28 cellular contexts compared by ENCODE assay signal in genomic region chr19:29044037-29044436, GRCh38.
"Had no signal": no experiment of that assay in that cellular context is flagged by ENCODE, and none has a peak within 500 bp of the region (broad histone marks: within the 10 kb centered on the region; RNA-seq: fewer than 3 reads in every experiment).

No MANE protein-coding gene starts in this region.

- H3K27me3 ChIP-seq: suprapubic skin, testis, thyroid gland, tibial artery, tibial nerve, transverse colon, upper lobe of left lung, upper lobe of right lung, uterus, vagina had no signal

- H3K27ac Mint-ChIP-seq: stimulated activated effector memory CD8-positive, alpha-beta T cell treated with anti-CD3 and anti-CD28 coated beads, Interleukin-12 subunit alpha, Interleukin-12 subunit beta, amount 100 ng/mL, for 72 hours; stimulated activated memory B cell treated with anti-CD40 and anti-IgM and Interleukin-4, amounts not matched to agents 10 μg/mL and 1 μg/mL and 100 μg/mL, for 72 hours; stimulated activated naive B cell treated with anti-CD40 and anti-IgM and Interleukin-4, amounts not matched to agents 10 μg/mL and 1 μg/mL and 100 μg/mL, for 72 hours; stimulated activated naive CD8-positive, alpha-beta T cell treated with anti-CD3 and anti-CD28 coated beads, Interleukin-15, Interleukin-2, amounts not matched to agents 100 ng/mL and 50 ng/mL, for 24 hours; type B pancreatic cell had no signal

- H3K27me3 Mint-ChIP-seq: stimulated activated memory B cell treated with anti-CD40 and anti-IgM and Interleukin-4, amounts not matched to agents 10 μg/mL and 1 μg/mL and 100 μg/mL, for 72 hours; stimulated activated naive CD8-positive, alpha-beta T cell treated with anti-CD3 and anti-CD28 coated beads, Interleukin-15, amount 100 ng/mL, for 72 hours; stimulated activated naive CD8-positive, alpha-beta T cell treated with anti-CD3 and anti-CD28 coated beads, Interleukin-15, Interleukin-2, amounts not matched to agents 100 ng/mL and 50 ng/mL, for 24 hours; type B pancreatic cell had no signal

- H3K4me1 ChIP-seq: testis, tibial artery, tibial nerve, transverse colon, upper lobe of left lung, upper lobe of right lung, uterus had no signal

- H3K4me3 ChIP-seq: stomach, suprapubic skin, testis, thoracic aorta, thyroid gland, tibial artery, tibial nerve, transverse colon, upper lobe of left lung, upper lobe of right lung, uterus, vagina had no signal

- H3K27ac ChIP-seq: stomach, suprapubic skin, testis, thoracic aorta, thyroid gland, tibial artery, tibial nerve, transverse colon, upper lobe of left lung, upper lobe of right lung, uterus, vagina had no signal

- ATAC-seq: stimulated activated effector memory CD8-positive, alpha-beta T cell treated with anti-CD3 and anti-CD28 coated beads, Interleukin-12 subunit alpha, Interleukin-12 subunit beta, amount 100 ng/mL, for 72 hours; stimulated activated memory B cell treated with anti-CD40 and anti-IgM and Interleukin-4, amounts not matched to agents 10 μg/mL and 1 μg/mL and 100 μg/mL, for 72 hours; stimulated activated naive B cell treated with anti-CD40 and anti-IgM and Interleukin-4, amounts not matched to agents 10 μg/mL and 1 μg/mL and 100 μg/mL, for 72 hours; stimulated activated naive CD8-positive, alpha-beta T cell treated with anti-CD3 and anti-CD28 coated beads, Interleukin-15, amount 100 ng/mL, for 72 hours; stimulated activated naive CD8-positive, alpha-beta T cell treated with anti-CD3 and anti-CD28 coated beads, Interleukin-15, Interleukin-2, amounts not matched to agents 100 U/mL and 50 U/mL, for 24 hours; upper lobe of right lung had no signal

- H3K4me3 Mint-ChIP-seq: stimulated activated effector memory CD8-positive, alpha-beta T cell treated with anti-CD3 and anti-CD28 coated beads, Interleukin-12 subunit alpha, Interleukin-12 subunit beta, amount 100 ng/mL, for 72 hours; stimulated activated memory B cell treated with anti-CD40 and anti-IgM and Interleukin-4, amounts not matched to agents 10 μg/mL and 1 μg/mL and 100 μg/mL, for 72 hours; stimulated activated naive B cell treated with anti-CD40 and anti-IgM and Interleukin-4, amounts not matched to agents 10 μg/mL and 1 μg/mL and 100 μg/mL, for 72 hours; stimulated activated naive CD8-positive, alpha-beta T cell treated with anti-CD3 and anti-CD28 coated beads, Interleukin-15, amount 100 ng/mL, for 72 hours; stimulated activated naive CD8-positive, alpha-beta T cell treated with anti-CD3 and anti-CD28 coated beads, Interleukin-15, Interleukin-2, amounts not matched to agents 100 ng/mL and 50 ng/mL, for 24 hours; type B pancreatic cell had no signal

- H3K36me3 ChIP-seq: stomach, suprapubic skin, thoracic aorta, thyroid gland, tibial artery, tibial nerve, transverse colon, upper lobe of left lung, upper lobe of right lung, uterus, vagina had no signal

- H3K9me3 ChIP-seq: suprapubic skin, testis, thoracic aorta, thyroid gland, transverse colon, upper lobe of left lung, upper lobe of right lung, uterus, vagina had no signal

- H3K9me3 Mint-ChIP-seq: stimulated activated effector memory CD8-positive, alpha-beta T cell treated with anti-CD3 and anti-CD28 coated beads, Interleukin-12 subunit alpha, Interleukin-12 subunit beta, amount 100 ng/mL, for 72 hours; stimulated activated naive CD8-positive, alpha-beta T cell treated with anti-CD3 and anti-CD28 coated beads, Interleukin-15, amount 100 ng/mL, for 72 hours had no signal

- H3K36me3 Mint-ChIP-seq: stimulated activated memory B cell treated with anti-CD40 and anti-IgM and Interleukin-4, amounts not matched to agents 10 μg/mL and 1 μg/mL and 100 μg/mL, for 72 hours; stimulated activated naive B cell treated with anti-CD40 and anti-IgM and Interleukin-4, amounts not matched to agents 10 μg/mL and 1 μg/mL and 100 μg/mL, for 72 hours; type B pancreatic cell had no signal

- DNase-seq: stimulated activated CD4-positive, alpha-beta T cell treated with anti-CD3 and anti-CD28 coated beads, Interleukin-2, amount 100 ng/mL, for 48 hours; stimulated activated CD4-positive, alpha-beta T cell treated with anti-CD3 and anti-CD28 coated beads, Interleukin-4, amount 100 ng/mL, for 1 hour; stimulated activated CD4-positive, alpha-beta T cell treated with anti-CD3 and anti-CD28 coated beads, Interleukin-4, amount 100 ng/mL, for 24 hours; stimulated activated CD4-positive, alpha-beta T cell treated with anti-CD3 and anti-CD28 coated beads, Interleukin-4, amount 100 ng/mL, for 4 hours; stimulated activated CD8-positive, alpha-beta memory T cell treated with anti-CD3 and anti-CD28 coated beads, Interleukin-4, amount 100 ng/mL, for 48 hours; stimulated activated naive B cell treated with anti-CD40 and anti-IgM and Interleukin-4, amounts not matched to agents 10 μg/mL and 1 μg/mL and 100 μg/mL, for 72 hours; stimulated activated naive CD4-positive, alpha-beta T cell; stimulated activated naive CD4-positive, alpha-beta T cell treated with Interleukin-2 at 50 U/mL for 16 hours; stimulated activated naive CD8-positive, alpha-beta T cell treated with anti-CD3 and anti-CD28 coated beads, Interleukin-15, amount 100 ng/mL, for 72 hours; stimulated activated naive CD8-positive, alpha-beta T cell treated with anti-CD3 and anti-CD28 coated beads, Interleukin-15, Interleukin-2, amounts not matched to agents 100 U/mL and 50 U/mL, for 24 hours; stomach; substantia nigra; testis; thyroid gland; tibial artery; transverse colon; trophoblast cell; upper lobe of left lung; upper lobe of right lung; uterus had no signal

- H3K4me1 Mint-ChIP-seq: stimulated activated effector memory CD8-positive, alpha-beta T cell treated with anti-CD3 and anti-CD28 coated beads, Interleukin-12 subunit alpha, Interleukin-12 subunit beta, amount 100 ng/mL, for 72 hours; stimulated activated memory B cell treated with anti-CD40 and anti-IgM and Interleukin-4, amounts not matched to agents 10 μg/mL and 1 μg/mL and 100 μg/mL, for 72 hours; stimulated activated naive CD8-positive, alpha-beta T cell treated with anti-CD3 and anti-CD28 coated beads, Interleukin-15, amount 100 ng/mL, for 72 hours had no signal
